22 cellular contexts compared by ENCODE assay signal in the genomic region with DNA sequence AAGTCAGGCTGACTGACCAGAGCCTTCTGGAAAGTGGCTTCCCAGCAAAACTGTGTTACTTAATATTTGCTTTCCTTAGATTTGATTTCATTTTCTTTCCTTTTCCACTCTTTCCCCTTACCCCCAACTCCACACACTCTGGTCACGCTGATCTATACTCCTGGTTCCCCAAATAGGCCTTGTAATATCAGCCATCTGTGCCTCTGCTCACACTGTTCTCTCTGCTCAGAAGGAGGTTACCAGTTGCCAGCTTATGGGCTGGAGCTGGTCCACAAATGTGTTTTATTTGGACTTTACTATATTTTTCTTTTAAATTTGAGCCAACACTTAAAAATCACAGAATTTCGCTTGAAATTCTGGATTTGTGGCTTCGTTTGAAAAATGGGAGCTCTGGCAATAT. TPM values are rescaled to one million over a fixed set of nuclear protein-coding genes. Genes with fewer than 3 reads are reported as not detected.
DNase-seq lines count a peak whose midpoint lies in the region; ATAC-seq and TF ChIP-seq lines count a peak whose summit lies in the region.
"Had no signal": no experiment of that assay in that cellular context is flagged by ENCODE, and none has a peak within 500 bp of the region (broad histone marks: within the 10 kb centered on the region; RNA-seq: fewer than 3 reads in every experiment).

No MANE protein-coding gene starts in this region.

- H3K27ac Mint-ChIP-seq in progenitor cell of endocrine pancreas (peak overlapping the region; percentile 11), nephron progenitor cell (no peak overlapping the region)
- no peak overlapping the region for H3K27ac Mint-ChIP-seq in stimulated activated naive CD8-positive, alpha-beta T cell treated with anti-CD3 and anti-CD28 coated beads, Interleukin-15, amount 100 ng/mL, for 72 hours
- H3K27ac Mint-ChIP-seq: CD8-positive, alpha-beta T cell had no signal

- no peaks in the 10 kb centered on the region for H3K9me3 Mint-ChIP-seq in progenitor cell of endocrine pancreas (ENCODE audit: low read depth)
- H3K9me3 Mint-ChIP-seq in nephron progenitor cell: no peaks in the 10 kb centered on the region
- no peaks in the 10 kb centered on the region for H3K9me3 Mint-ChIP-seq in stimulated activated naive CD8-positive, alpha-beta T cell treated with anti-CD3 and anti-CD28 coated beads, Interleukin-15, amount 100 ng/mL, for 72 hours
- H3K9me3 Mint-ChIP-seq: CD8-positive, alpha-beta T cell had no signal

- H3K36me3 Mint-ChIP-seq in progenitor cell of endocrine pancreas (ENCODE audit: insufficient read depth) (no peaks in the 10 kb centered on the region), nephron progenitor cell (ENCODE audit: low read depth) (no peaks in the 10 kb centered on the region)
- H3K36me3 Mint-ChIP-seq: CD8-positive, alpha-beta T cell had no signal

- H3K4me3 Mint-ChIP-seq in progenitor cell of endocrine pancreas (ENCODE audit: low read depth): no peak overlapping the region
- no peak overlapping the region for H3K4me3 Mint-ChIP-seq in nephron progenitor cell
- no peak overlapping the region for H3K4me3 Mint-ChIP-seq in stimulated activated naive CD8-positive, alpha-beta T cell treated with anti-CD3 and anti-CD28 coated beads, Interleukin-15, amount 100 ng/mL, for 72 hours
- H3K4me3 Mint-ChIP-seq: CD8-positive, alpha-beta T cell had no signal

- no peaks in the 10 kb centered on the region for H3K27me3 Mint-ChIP-seq in progenitor cell of endocrine pancreas
- peaks cover 4% of the 10 kb centered on the region for H3K27me3 Mint-ChIP-seq in nephron progenitor cell (ENCODE audit: low read depth, poor library complexity)
- peaks cover 22% of the 10 kb centered on the region for H3K27me3 Mint-ChIP-seq in stimulated activated naive CD8-positive, alpha-beta T cell treated with anti-CD3 and anti-CD28 coated beads, Interleukin-15, amount 100 ng/mL, for 72 hours

- H3K4me1 Mint-ChIP-seq in progenitor cell of endocrine pancreas (ENCODE audit: low read depth): peaks cover 21% of the 10 kb centered on the region
- H3K4me1 Mint-ChIP-seq in nephron progenitor cell: peaks cover 9% of the 10 kb centered on the region
- H3K4me1 Mint-ChIP-seq in stimulated activated naive CD8-positive, alpha-beta T cell treated with anti-CD3 and anti-CD28 coated beads, Interleukin-15, amount 100 ng/mL, for 72 hours: no peaks in the 10 kb centered on the region

- DNase-seq in G401 (ENCODE audit: low spot score) (peak; percentile 89), cerebellum (ENCODE audit: low spot score) (peak; percentile 74), left lobe of liver (ENCODE audit: low spot score) (no peak), progenitor cell of endocrine pancreas (ENCODE audit: low spot score, unreplicated experiment) (no peak), NCI-H345 treated with DMSO at 0.1 percent for 48 hours (lab: John Stamatoyannopoulos, UW; ENCODE audit: unreplicated experiment) (no peak), nephron progenitor cell (no peak)
- DNase-seq in stimulated activated naive CD8-positive, alpha-beta T cell treated with anti-CD3 and anti-CD28 coated beads, Interleukin-15, amount 100 ng/mL, for 72 hours: no peak
- DNase-seq: Caco-2; CD8-positive, alpha-beta T cell; GDM1; GM23248; HCEC 1CT; KBM-7; NCI-H2029; NCI-H510A; NCI-H69; RPMI8226; SHP77 had no signal

- peak; percentile 63 for ATAC-seq in left lobe of liver
- no peak for ATAC-seq in stimulated activated naive CD8-positive, alpha-beta T cell treated with anti-CD3 and anti-CD28 coated beads, Interleukin-15, amount 100 ng/mL, for 72 hours
- no peak for ATAC-seq in GM21360 (IDR thresholded peaks at IDR 0.05; ENCODE audit: unreplicated experiment)
- ATAC-seq: CD8-positive, alpha-beta T cell; GM12878 had no signal

- in situ Hi-C loops in G401 (cut with HindIII; ENCODE audit: low sequenced_read_pairs): no loop called here

- TF ChIP-seq CTCF in progenitor cell of endocrine pancreas (IDR thresholded peaks at IDR 0.05; ENCODE audit: unreplicated experiment) (no peak), nephron progenitor cell (IDR thresholded peaks at IDR 0.05) (no peak)

RNA-seq across cellular contexts. Expression of a gene that starts 11.3 kb away (rescaled TPM):
- not detected in 2 replicates for total RNA-seq in G401 (2014; rRNA removed; shearing (Covaris generic))
- total RNA-seq in cerebellum: 0.36 TPM
- total RNA-seq in left lobe of liver: 13.8 TPM
- total RNA-seq in progenitor cell of endocrine pancreas: 4.0 and 4.6 TPM in 2 replicates
- total RNA-seq: CD8-positive, alpha-beta T cell; GM23248; LHCN-M2; MCF 10A had no signal

RNA-seq across cellular contexts. Expression of a gene that starts 33.3 kb away (rescaled TPM):
- total RNA-seq in G401 (2014; rRNA removed; shearing (Covaris generic)): not detected in 2 replicates
- total RNA-seq in cerebellum (5.9 TPM), left lobe of liver (7.2 TPM), progenitor cell of endocrine pancreas (9.3 and 10.5 TPM in 2 replicates)
- total RNA-seq: Caco-2; CD8-positive, alpha-beta T cell; GM23248 had no signal

RNA-seq across cellular contexts. Expression of a gene that starts 33.4 kb away (rescaled TPM):
- total RNA-seq in G401 (2014; rRNA removed; shearing (Covaris generic)): not detected in 2 replicates
- total RNA-seq in cerebellum (0.64 TPM), left lobe of liver (not detected), progenitor cell of endocrine pancreas (not detected in 2 replicates)
- total RNA-seq: Caco-2; CD8-positive, alpha-beta T cell; GM23248; LHCN-M2; MCF 10A had no signal

Comparison
In these comparisons a context has a peak if more than half of its experiments do, and no peak if none do; other contexts are left out.
1. DNase-seq: peak in G401 (single experiment) and cerebellum (single experiment); none in left lobe of liver (single experiment), progenitor cell of endocrine pancreas (single experiment), NCI-H345 treated with DMSO at 0.1 percent for 48 hours (single experiment), nephron progenitor cell (single experiment) and stimulated activated naive CD8-positive, alpha-beta T cell treated with anti-CD3 and anti-CD28 coated beads, Interleukin-15, amount 100 ng/mL, for 72 hours (0 of 2).